20 cellular contexts compared by ENCODE assay signal in genomic region chr3:64203969-64204632, GRCh38. TPM values are rescaled to one million over a fixed set of nuclear protein-coding genes. Genes with fewer than 3 reads are reported as not detected.
"Had no signal": no experiment of that assay in that cellular context is flagged by ENCODE, and none has a peak within 500 bp of the region (broad histone marks: within the 10 kb centered on the region; RNA-seq: fewer than 3 reads in every experiment).

No MANE protein-coding gene starts in this region.

- H3K9me3 ChIP-seq: body of pancreas, right lobe of liver, thoracic aorta, upper lobe of right lung had no signal

- H3K4me1 ChIP-seq: body of pancreas, right lobe of liver had no signal

- DNase-seq: activated CD4-positive, alpha-beta T cell treated with anti-CD3 and anti-CD28 coated beads, Interleukin-2, amount 10 ng/mL, durations not matched to agents 24 days and 14 days; activated CD4-positive, CD25-positive, alpha-beta regulatory T cell; activated CD8-positive, alpha-beta memory T cell treated with anti-CD3 and anti-CD28 coated beads, Interleukin-2, amount 50 U/mL, for 4 hours; activated CD8-positive, alpha-beta T cell treated with anti-CD3 and anti-CD28 coated beads, Interleukin-2, amount 10 ng/mL, durations not matched to agents 7 days and 5 days; activated effector memory CD4-positive, alpha-beta T cell treated with anti-CD3 and anti-CD28 coated beads, Interleukin-2, amount 50 U/mL, for 16 hours; activated T-cell treated with anti-CD3 and anti-CD28 coated beads, Interleukin-2, amount 50 U/mL, for 48 hours; amniotic stem cell; body of pancreas; central memory CD4-positive, alpha-beta T cell; effector CD4-positive, alpha-beta T cell; foreskin melanocyte; head of caudate nucleus; immature natural killer cell; natural killer cell; nucleus accumbens; right lobe of liver; SW 1271; upper lobe of right lung had no signal

- H3K36me3 ChIP-seq: right lobe of liver, thoracic aorta, upper lobe of right lung had no signal

- H3K27me3 ChIP-seq: body of pancreas, right lobe of liver, upper lobe of right lung had no signal

- H3K4me3 ChIP-seq: body of pancreas, coronary artery, right lobe of liver, thoracic aorta, upper lobe of right lung had no signal

- H3K27ac ChIP-seq: body of pancreas, right lobe of liver, thoracic aorta, upper lobe of right lung had no signal

- ATAC-seq: activated CD8-positive, alpha-beta T cell treated with anti-CD3 and anti-CD28 coated beads, Interleukin-2, amount 10 ng/mL, durations not matched to agents 7 days and 5 days; body of pancreas; natural killer cell; right lobe of liver; upper lobe of right lung had no signal

RNA-seq across cellular contexts. Expression of gene PRICKLE2, which starts 21.2 kb away (rescaled TPM):
- total RNA-seq: activated CD4-positive, alpha-beta T cell treated with anti-CD3 and anti-CD28 coated beads, Interleukin-2, amount 10 ng/mL, durations not matched to agents 24 days and 14 days; activated CD8-positive, alpha-beta T cell treated with anti-CD3 and anti-CD28 coated beads, Interleukin-2, amount 10 ng/mL, durations not matched to agents 7 days and 5 days had no signal
